8 cellular contexts compared by ENCODE assay signal in genomic region chr6:11538049-11538798, GRCh38. TPM values are rescaled to one million over a fixed set of nuclear protein-coding genes. Genes with fewer than 3 reads are reported as not detected.
DNase-seq lines count a peak whose midpoint lies in the region; ATAC-seq and TF ChIP-seq lines count a peak whose summit lies in the region.

No MANE protein-coding gene starts in this region.

- ATAC-seq in Right ventricle myocardium inferior (no peak), HG02885 (IDR thresholded peaks at IDR 0.05; ENCODE audit: poor library complexity, unreplicated experiment) (peak; percentile 20), gastroesophageal sphincter (peak; percentile 10)

- DNase-seq in Right ventricle myocardium inferior (ENCODE audit: missing footprints): peak; percentile 80
- DNase-seq in cardiac septum (ENCODE audit: low spot score): no peak
- DNase-seq in NCI-H82 (lab: John Stamatoyannopoulos, UW): peak; percentile 85
- DNase-seq in activated naive CD4-positive, alpha-beta T cell (lab: John Stamatoyannopoulos, UW): peak in 3 of 4 experiments; percentile 12 to 14 (median 12)
- no peak for DNase-seq in SHP77 treated with DMSO at 0.1 percent for 48 hours (lab: John Stamatoyannopoulos, UW)

- TF ChIP-seq POLR2A in gastroesophageal sphincter (IDR thresholded peaks at IDR 0.05): no peak

- H3K9me3 ChIP-seq in gastroesophageal sphincter: no peaks in the 10 kb centered on the region
- H3K9me3 ChIP-seq in neutrophil: no peaks in the 10 kb centered on the region

- no peak for TF ChIP-seq CTCF in gastroesophageal sphincter (IDR thresholded peaks at IDR 0.05)
- no peak for TF ChIP-seq CTCF in neutrophil (IDR thresholded peaks at IDR 0.05)

- H3K27ac ChIP-seq in gastroesophageal sphincter (peak overlapping the region; percentile 36 to 91 (median 86)), neutrophil (peak overlapping the region; percentile 96)

- no peaks in the 10 kb centered on the region for H3K27me3 ChIP-seq in gastroesophageal sphincter
- no peaks in the 10 kb centered on the region for H3K27me3 ChIP-seq in neutrophil

- intact Hi-C loops in Right ventricle myocardium inferior (cut with DNase I): no loop called here
- intact Hi-C loops in cardiac septum (cut with DNase I): no loop called here

- TF ChIP-seq EP300 in gastroesophageal sphincter (IDR thresholded peaks at IDR 0.05): no peak

- peaks cover 0 to 28% (median 0%) of the 10 kb centered on the region in 3 donors for H3K4me1 ChIP-seq in gastroesophageal sphincter
- peaks cover 66 to 69% of the 10 kb centered on the region in 2 experiments for H3K4me1 ChIP-seq in neutrophil (ENCODE audit: control insufficient read depth in 1 of 2, insufficient read depth in 1 of 2, low read depth in 1 of 2, low read length in 1 of 2)

- H3K4me3 ChIP-seq in gastroesophageal sphincter: peak overlapping the region; percentile 89
- H3K4me3 ChIP-seq in neutrophil (ENCODE audit: low read depth in 1 of 2, low read length in 1 of 2): peak overlapping the region; percentile 83 to 85

- H3K36me3 ChIP-seq in gastroesophageal sphincter (no peaks in the 10 kb centered on the region), neutrophil (no peaks in the 10 kb centered on the region)

- 0 to 3% methylated on average over 5 to 16 of the region's 74 CpGs for WGBS in gastroesophageal sphincter (ENCODE audit: low coverage in 1 of 2), 2 donors

RNA-seq across cellular contexts. Expression of gene TMEM170B, which starts 0.7 kb away (rescaled TPM):
- total RNA-seq in Right ventricle myocardium inferior (4.8 TPM), cardiac septum (4.2 TPM), gastroesophageal sphincter (1 to 10 TPM; 8.0 to 8.6 (median 8.3) TPM)

Comparison
In these comparisons a context has a peak if more than half of its experiments do, and no peak if none do; other contexts are left out.
1. DNase-seq: peak in Right ventricle myocardium inferior (single experiment), NCI-H82 (single experiment) and activated naive CD4-positive, alpha-beta T cell (3 of 4); none in cardiac septum (single experiment) and SHP77 treated with DMSO at 0.1 percent for 48 hours (single experiment).